Comparison of ENCODE assay signal across 1 cellular context in genomic region chr4:98602270-98602669, GRCh38.
TF ChIP-seq lines count a peak whose summit lies in the region.

No MANE protein-coding gene starts in this region.

TF ChIP-seq in GM12878, 131 proteins besides CTCF, POLR2A, EP300 and RAD21 (continued from another document):
- TF ChIP-seq ZBTB40 (IDR thresholded peaks at IDR 0.05; ENCODE audit: borderline replicate concordance): no peak
- peak in 1 of 2 experiments; percentile 11; a peak in 1 of 4 replicates for TF ChIP-seq ETV6 (conservative IDR thresholded peaks at IDR 0.05 in 1 of 2, IDR thresholded peaks at IDR 0.05 in 1 of 2; ENCODE audit: borderline replicate concordance in 1 of 2, low read depth in 1 of 2)
- TF ChIP-seq HDAC2 (IDR thresholded peaks at IDR 0.05): no peak
- TF ChIP-seq ZBTB4 (CRISPR knock-in tag; IDR thresholded peaks at IDR 0.05): no peak
- TF ChIP-seq FOXK2 (IDR thresholded peaks at IDR 0.05): no peak
- no peak for TF ChIP-seq JUND (IDR thresholded peaks at IDR 0.05; ENCODE audit: low read depth, low read length)
- no peak for TF ChIP-seq CBFB (IDR thresholded peaks at IDR 0.05; ENCODE audit: low read depth)
- no peak for TF ChIP-seq WRNIP1 (IDR thresholded peaks at IDR 0.05; ENCODE audit: borderline replicate concordance, low read depth, low read length)
- TF ChIP-seq E4F1 (IDR thresholded peaks at IDR 0.05; ENCODE audit: borderline replicate concordance, partially characterized antibody): no peak
- TF ChIP-seq USF1 (IDR thresholded peaks at IDR 0.05; ENCODE audit: borderline replicate concordance, extremely low read length, insufficient read depth, low read depth, low read length): no peak
- 0 out of 2 replicates have a peak, but pooled peaks have one; percentile 18 for TF ChIP-seq NFIC (IDR thresholded peaks at IDR 0.05; ENCODE audit: low read depth, low read length)
- no peak for TF ChIP-seq CEBPZ (IDR thresholded peaks at IDR 0.05; ENCODE audit: low read depth, low read length)
- no peak for TF ChIP-seq TCF3 (IDR thresholded peaks at IDR 0.05; ENCODE audit: borderline replicate concordance, insufficient read depth, low read depth, low read length)
- TF ChIP-seq CHD1 (IDR thresholded peaks at IDR 0.05; ENCODE audit: low read depth, low read length): no peak
- no peak for TF ChIP-seq SMARCA5 (IDR thresholded peaks at IDR 0.05)
- no peak for TF ChIP-seq HSF1 (IDR thresholded peaks at IDR 0.05; ENCODE audit: low read depth, low read length)
- TF ChIP-seq GATAD2B (conservative IDR thresholded peaks at IDR 0.05; ENCODE audit: low read depth): no peak
- peak; percentile 81 for TF ChIP-seq JUNB (IDR thresholded peaks at IDR 0.05)
- no peak for TF ChIP-seq CBX5 (IDR thresholded peaks at IDR 0.05; ENCODE audit: low read depth)
- peak; percentile 56; the same call in 1 of the 2 replicates for TF ChIP-seq IRF4 (IDR thresholded peaks at IDR 0.05; ENCODE audit: low read depth, low read length)
- TF ChIP-seq PAX5 (IDR thresholded peaks at IDR 0.05; ENCODE audit: borderline replicate concordance, low read depth, low read length): no peak
- no peak for TF ChIP-seq MLLT1 (IDR thresholded peaks at IDR 0.05)
- no peak for TF ChIP-seq STAT3 (IDR thresholded peaks at IDR 0.05; ENCODE audit: low read depth, low read length)
- TF ChIP-seq IKZF1 (conservative IDR thresholded peaks at IDR 0.05): peak; percentile 40; the same call in 1 of the 2 replicates
- no peak for TF ChIP-seq USF2 (IDR thresholded peaks at IDR 0.05; ENCODE audit: borderline replicate concordance, low read depth, low read length)
- no peak for TF ChIP-seq NFYA (IDR thresholded peaks at IDR 0.05; ENCODE audit: borderline replicate concordance, low read depth, low read length)
- TF ChIP-seq CREB1 (IDR thresholded peaks at IDR 0.05; ENCODE audit: low read depth): no peak
- TF ChIP-seq ZZZ3 (IDR thresholded peaks at IDR 0.05; ENCODE audit: control insufficient read depth, insufficient read length, low read depth): no peak
- TF ChIP-seq MAX (IDR thresholded peaks at IDR 0.05; ENCODE audit: low read depth, low read length): no peak
- TF ChIP-seq GABPA (IDR thresholded peaks at IDR 0.05; ENCODE audit: low read depth): no peak
- peak in 1 of 2 experiments; percentile 72; a peak in 2 of 4 replicates for TF ChIP-seq SRF (IDR thresholded peaks at IDR 0.05; ENCODE audit: low read depth in 2 of 2, low read length in 2 of 2)
TF ChIP-seq in GM12878: peak in this region for 7.
